ENCODE assay signal across 19 cellular contexts in the genomic region with DNA sequence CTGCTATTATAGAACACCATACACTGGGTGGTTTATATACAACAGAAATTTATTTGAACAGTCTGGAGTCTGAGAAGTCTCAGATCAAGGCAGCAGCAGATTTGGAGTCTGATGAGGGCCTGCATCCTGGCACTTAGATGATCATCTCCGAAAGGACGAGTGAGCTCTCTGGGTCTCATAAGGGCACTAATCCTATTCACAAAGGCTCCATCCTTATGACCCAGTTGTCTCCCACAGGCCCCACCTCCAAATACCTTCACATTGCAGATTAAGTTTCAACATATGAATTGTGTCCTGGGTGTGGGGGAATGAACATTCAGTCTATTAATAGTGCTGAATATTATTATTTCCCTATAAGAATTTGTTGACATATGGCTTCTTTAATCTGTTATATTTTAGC. TPM values are rescaled to one million over a fixed set of nuclear protein-coding genes. Genes with fewer than 3 reads are reported as not detected.
DNase-seq lines count a peak whose midpoint lies in the region; ATAC-seq lines count a peak whose summit lies in the region.
"Had no signal": no experiment of that assay in that cellular context is flagged by ENCODE, and none has a peak within 500 bp of the region (broad histone marks: within the 10 kb centered on the region; RNA-seq: fewer than 3 reads in every experiment).

No MANE protein-coding gene starts in this region.

- no peak overlapping the region for H2BK12ac ChIP-seq in trophoblast cell (ENCODE audit: low read length)

- no peaks in the 10 kb centered on the region for H3K27me3 Mint-ChIP-seq in CD4-positive, alpha-beta memory T cell
- no peaks in the 10 kb centered on the region for H3K27me3 Mint-ChIP-seq in T-helper 17 cell

- no peak overlapping the region for H2BK5ac ChIP-seq in trophoblast cell (ENCODE audit: low read depth, low read length, poor library complexity)

- H3K18ac ChIP-seq in trophoblast cell (ENCODE audit: low read length), result no peak overlapping the region

- no peak overlapping the region for H3K23ac ChIP-seq in trophoblast cell (ENCODE audit: low read length)

- H3K4me1 ChIP-seq in CD4-positive, alpha-beta memory T cell (ENCODE audit: insufficient read depth, low read length), result peaks cover 39% of the 10 kb centered on the region
- no peaks in the 10 kb centered on the region for H3K4me1 ChIP-seq in trophoblast cell (ENCODE audit: control insufficient read depth in 1 of 2, insufficient read depth in 2 of 2, low read length in 2 of 2)
- H3K4me1 ChIP-seq: Caco-2 had no signal

- no peaks in the 10 kb centered on the region for H3K9me3 ChIP-seq in CD4-positive, alpha-beta memory T cell (ENCODE audit: control insufficient read depth in 1 of 2, low read length in 2 of 2)
- H3K9me3 ChIP-seq in T-helper 17 cell (ENCODE audit: control insufficient read depth, low read length, poor library complexity, severe bottlenecking) (no peaks in the 10 kb centered on the region), trophoblast cell (ENCODE audit: insufficient read depth, low read depth, low read length) (no peaks in the 10 kb centered on the region)
- H3K9me3 ChIP-seq: BE2C, Caco-2 had no signal

- no peak overlapping the region for H2AK5ac ChIP-seq in trophoblast cell (ENCODE audit: low read length)

- no peaks in the 10 kb centered on the region for H3K9me3 Mint-ChIP-seq in CD4-positive, alpha-beta memory T cell
- H3K9me3 Mint-ChIP-seq: CD8-positive, alpha-beta T cell; GM23338; HFFc6 had no signal

- no peak overlapping the region for H3K9ac ChIP-seq in trophoblast cell (ENCODE audit: low read length)
- H3K9ac ChIP-seq: BLaER1 treated with 17β-estradiol and CSF1 and Interleukin-3, amounts not matched to agents 10 nM and 100 nM had no signal

- CTCF ChIA-PET in CD4-positive, alpha-beta memory T cell (lab: Charles Lee; ENCODE audit: partially characterized antibody), result interaction anchor here (0.9 kb wide), 1 partner anchor 9 kb away, joined by 3 read pairs; no protein-coding TSS in a partner anchor

- no peak overlapping the region for H2BK120ac ChIP-seq in trophoblast cell (ENCODE audit: insufficient read depth, low read length, poor library complexity)

- H3K36me3 ChIP-seq in CD4-positive, alpha-beta memory T cell (ENCODE audit: insufficient read depth, low read length), result no peaks in the 10 kb centered on the region
- peaks cover 0 to 2% of the 10 kb centered on the region in 2 experiments for H3K36me3 ChIP-seq in trophoblast cell (ENCODE audit: control insufficient read depth in 1 of 2, insufficient read depth in 2 of 2, low read length in 2 of 2)
- H3K36me3 ChIP-seq: BE2C had no signal

- H3K36me3 Mint-ChIP-seq in CD4-positive, alpha-beta memory T cell, result peaks cover 7 to 8% of the 10 kb centered on the region in 2 donors
- peaks cover 3% of the 10 kb centered on the region for H3K36me3 Mint-ChIP-seq in T-helper 17 cell (ENCODE audit: low read depth)

- WGBS in trophoblast cell (ENCODE audit: extremely low coverage, insufficient coverage, insufficient read length), result no CpG with 5 or more reads among the region's 2 CpGs

- intact Hi-C loops in CD4-positive, alpha-beta memory T cell (cut with micrococcal nuclease), result no loop called here
- intact Hi-C loops in Right ventricle myocardium superior (cut with DNase I), result no loop called here

- no peak overlapping the region for H3K14ac ChIP-seq in trophoblast cell (ENCODE audit: low read length)

- no peak overlapping the region for H2AFZ ChIP-seq in trophoblast cell (ENCODE audit: insufficient read depth, low read length, poor library complexity)
- H2AFZ ChIP-seq: GM23338 had no signal

- H3K27ac ChIP-seq in CD4-positive, alpha-beta memory T cell (ENCODE audit: low read depth, low read length), result no peak overlapping the region
- no peak overlapping the region for H3K27ac ChIP-seq in trophoblast cell (ENCODE audit: low read depth, low read length)
- H3K27ac ChIP-seq: 22Rv1; BLaER1 treated with 17β-estradiol and CSF1 and Interleukin-3, amounts not matched to agents 10 nM and 100 nM had no signal

- H3K4me3 Mint-ChIP-seq in CD4-positive, alpha-beta memory T cell, result no peak overlapping the region
- H3K4me3 Mint-ChIP-seq in T-helper 17 cell, result no peak overlapping the region
- H3K4me3 Mint-ChIP-seq: CD14-positive monocyte; CD8-positive, alpha-beta T cell; GM23338; H9; HFFc6 had no signal

- no peak overlapping the region for H4K12ac ChIP-seq in trophoblast cell (ENCODE audit: low read depth, low read length)

- no peak overlapping the region for H4K8ac ChIP-seq in trophoblast cell (ENCODE audit: low read depth, low read length)

- H3K79me2 ChIP-seq in trophoblast cell (ENCODE audit: control insufficient read depth, insufficient read depth, low read length, poor library complexity), result no peaks in the 10 kb centered on the region

- H3K27ac Mint-ChIP-seq in CD4-positive, alpha-beta memory T cell, result peak overlapping the region in 5 of 7 donors; percentile 14 to 84 (median 47)
- peak overlapping the region; percentile 37 for H3K27ac Mint-ChIP-seq in T-helper 17 cell
- H3K27ac Mint-ChIP-seq: CD8-positive, alpha-beta T cell; GM23338; HFFc6 had no signal

- peak overlapping the region; percentile 62 for H3K4ac ChIP-seq in trophoblast cell (ENCODE audit: low read depth, low read length)

- peaks cover 25 to 51% (median 35%) of the 10 kb centered on the region in 4 donors for H3K4me1 Mint-ChIP-seq in CD4-positive, alpha-beta memory T cell
- H3K4me1 Mint-ChIP-seq in T-helper 17 cell, result peaks cover 24% of the 10 kb centered on the region
- H3K4me1 Mint-ChIP-seq: GM23338 had no signal

- no peaks in the 10 kb centered on the region for H3K79me1 ChIP-seq in trophoblast cell (ENCODE audit: low read length)

- H3K4me2 ChIP-seq in trophoblast cell (ENCODE audit: low read length), result no peak overlapping the region
- H3K4me2 ChIP-seq: BLaER1 treated with 17β-estradiol and CSF1 and Interleukin-3, amounts not matched to agents 10 nM and 100 nM; GM23338 had no signal

- H3K4me3 ChIP-seq in CD4-positive, alpha-beta memory T cell (ENCODE audit: low read length in 2 of 2), result no peak overlapping the region
- no peak overlapping the region for H3K4me3 ChIP-seq in trophoblast cell (ENCODE audit: low read depth, low read length)
- H3K4me3 ChIP-seq: BLaER1 treated with 17β-estradiol and CSF1 and Interleukin-3, amounts not matched to agents 10 nM and 100 nM; GM23338 had no signal

- no peak for ATAC-seq in T-helper 17 cell
- no peak for ATAC-seq in GM18858 (IDR thresholded peaks at IDR 0.05; ENCODE audit: unreplicated experiment)
- ATAC-seq in Right ventricle myocardium superior (ENCODE audit: poor library complexity), result no peak
- ATAC-seq: CD8-positive, alpha-beta T cell; GM23338 had no signal

- peak; percentile 28 for DNase-seq in NCI-H82 (lab: John Stamatoyannopoulos, UW)
- DNase-seq in NCI-H82 treated with DMSO at 0.1 percent for 48 hours (lab: John Stamatoyannopoulos, UW; ENCODE audit: unreplicated experiment), result no peak
- DNase-seq in CD4-positive, alpha-beta memory T cell, result no peak
- no peak for DNase-seq in T-helper 17 cell
- DNase-seq in trophoblast cell, result no peak
- no peak for DNase-seq in Right ventricle myocardium superior
- no peak for DNase-seq in LoVo (ENCODE audit: low spot score)
- DNase-seq: BE2C; Caco-2; CD8-positive, alpha-beta T cell; DMS153; DND-41; H9; HFFc6 had no signal

- POLR2A ChIA-PET in CD4-positive, alpha-beta memory T cell (lab: Charles Lee; ENCODE audit: partially characterized antibody), result no interaction called here

- H4K91ac ChIP-seq in trophoblast cell (ENCODE audit: low read depth, low read length), result no peak overlapping the region

- H3K27me3 ChIP-seq in CD4-positive, alpha-beta memory T cell (ENCODE audit: insufficient read depth, low read length), result no peaks in the 10 kb centered on the region
- no peaks in the 10 kb centered on the region for H3K27me3 ChIP-seq in trophoblast cell (ENCODE audit: insufficient read depth, low read length)
- H3K27me3 ChIP-seq: BE2C; BLaER1 treated with 17β-estradiol and CSF1 and Interleukin-3, amounts not matched to agents 10 nM and 100 nM had no signal

RNA-seq across cellular contexts. Expression of gene FBXO34, which starts 53.6 kb away (rescaled TPM):
- total RNA-seq in CD4-positive, alpha-beta memory T cell, result 10 to 100 TPM; 42.1 to 43.6 TPM
- polyA plus RNA-seq in CD4-positive, alpha-beta memory T cell, result 10 to 100 TPM; 33.8 to 44.1 TPM
- total RNA-seq in T-helper 17 cell (10 to 100 TPM; 20.5 to 27.8 TPM), Right ventricle myocardium superior (24.6 TPM)
- polyA plus RNA-seq in trophoblast cell (2013), result 11.5 TPM in 2 replicates
